ENCODE assay signal across 2 cellular contexts in the genomic region with DNA sequence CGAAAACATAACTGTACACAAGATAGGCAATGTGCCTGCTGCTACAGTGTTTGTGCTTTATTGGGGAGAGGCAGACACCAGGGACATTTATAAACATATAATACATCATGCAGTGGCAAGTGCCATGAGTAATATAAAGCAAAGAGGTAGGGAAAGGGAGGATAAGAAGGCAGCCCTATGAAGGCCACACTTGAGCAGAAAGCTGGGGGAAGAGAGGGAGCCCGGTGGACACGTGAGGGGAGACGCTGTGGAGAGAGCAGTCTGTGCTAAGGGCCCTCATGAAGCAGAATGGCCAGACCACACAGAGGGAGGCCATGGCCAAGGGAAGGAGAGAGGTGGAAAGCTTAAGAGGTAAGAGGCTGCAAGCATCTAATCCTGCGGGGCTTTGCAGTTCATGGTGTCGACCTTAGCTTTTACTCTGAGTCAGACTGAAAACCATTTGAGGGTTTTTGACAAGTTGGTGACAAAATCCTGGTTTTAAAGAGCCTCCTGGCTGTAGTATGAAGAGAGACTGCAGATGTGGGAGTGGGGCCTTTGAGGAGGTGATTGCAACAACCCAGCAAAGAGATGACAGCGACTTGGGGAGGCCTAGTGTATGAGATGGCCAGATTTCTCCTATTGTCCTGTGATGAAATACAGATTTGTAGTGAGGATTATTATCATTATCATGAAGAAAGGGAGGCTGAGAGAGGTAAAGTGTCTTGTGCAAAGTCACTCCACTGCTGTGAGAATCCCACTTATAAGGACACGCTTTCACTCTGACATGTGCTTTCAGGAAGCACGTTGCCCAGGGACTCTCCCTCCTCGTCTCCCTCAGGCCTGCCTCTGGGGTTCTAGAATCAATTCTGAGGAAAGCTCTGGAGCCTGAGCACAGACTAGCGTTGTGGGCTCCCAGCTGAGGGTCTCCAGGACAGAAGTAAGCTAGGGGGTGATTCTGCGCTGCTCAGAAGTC.
TF ChIP-seq lines count a peak whose summit lies in the region.

No MANE protein-coding gene starts in this region.

TF ChIP-seq in IMR-90, 13 proteins besides CTCF, POLR2A, EP300 and RAD21:
- TF ChIP-seq MAFK (IDR thresholded peaks at IDR 0.05; ENCODE audit: low read depth, low read length) (no peak), FOS (IDR thresholded peaks at IDR 0.05; ENCODE audit: low read depth, low read length) (no peak), RFX5 (IDR thresholded peaks at IDR 0.05; ENCODE audit: low read depth, low read length) (no peak), MXI1 (IDR thresholded peaks at IDR 0.05; ENCODE audit: borderline replicate concordance, low read depth, low read length) (no peak), CEBPB (IDR thresholded peaks at IDR 0.05; ENCODE audit: low read depth, low read length) (peak; percentile 9; the same call in 1 of the 2 replicates)

TF ChIP-seq in GM12878, 131 proteins besides CTCF, POLR2A, EP300 and RAD21:
- TF ChIP-seq NBN (IDR thresholded peaks at IDR 0.05) (no peak), FOXM1 (IDR thresholded peaks at IDR 0.05; ENCODE audit: low read depth, low read length) (no peak), ZNF24 (IDR thresholded peaks at IDR 0.05) (no peak), FOXK2 (IDR thresholded peaks at IDR 0.05) (no peak), RUNX3 (IDR thresholded peaks at IDR 0.05; ENCODE audit: low read length) (peak; percentile 15; the same call in 1 of the 2 replicates)
- TF ChIP-seq, protein P1, sequence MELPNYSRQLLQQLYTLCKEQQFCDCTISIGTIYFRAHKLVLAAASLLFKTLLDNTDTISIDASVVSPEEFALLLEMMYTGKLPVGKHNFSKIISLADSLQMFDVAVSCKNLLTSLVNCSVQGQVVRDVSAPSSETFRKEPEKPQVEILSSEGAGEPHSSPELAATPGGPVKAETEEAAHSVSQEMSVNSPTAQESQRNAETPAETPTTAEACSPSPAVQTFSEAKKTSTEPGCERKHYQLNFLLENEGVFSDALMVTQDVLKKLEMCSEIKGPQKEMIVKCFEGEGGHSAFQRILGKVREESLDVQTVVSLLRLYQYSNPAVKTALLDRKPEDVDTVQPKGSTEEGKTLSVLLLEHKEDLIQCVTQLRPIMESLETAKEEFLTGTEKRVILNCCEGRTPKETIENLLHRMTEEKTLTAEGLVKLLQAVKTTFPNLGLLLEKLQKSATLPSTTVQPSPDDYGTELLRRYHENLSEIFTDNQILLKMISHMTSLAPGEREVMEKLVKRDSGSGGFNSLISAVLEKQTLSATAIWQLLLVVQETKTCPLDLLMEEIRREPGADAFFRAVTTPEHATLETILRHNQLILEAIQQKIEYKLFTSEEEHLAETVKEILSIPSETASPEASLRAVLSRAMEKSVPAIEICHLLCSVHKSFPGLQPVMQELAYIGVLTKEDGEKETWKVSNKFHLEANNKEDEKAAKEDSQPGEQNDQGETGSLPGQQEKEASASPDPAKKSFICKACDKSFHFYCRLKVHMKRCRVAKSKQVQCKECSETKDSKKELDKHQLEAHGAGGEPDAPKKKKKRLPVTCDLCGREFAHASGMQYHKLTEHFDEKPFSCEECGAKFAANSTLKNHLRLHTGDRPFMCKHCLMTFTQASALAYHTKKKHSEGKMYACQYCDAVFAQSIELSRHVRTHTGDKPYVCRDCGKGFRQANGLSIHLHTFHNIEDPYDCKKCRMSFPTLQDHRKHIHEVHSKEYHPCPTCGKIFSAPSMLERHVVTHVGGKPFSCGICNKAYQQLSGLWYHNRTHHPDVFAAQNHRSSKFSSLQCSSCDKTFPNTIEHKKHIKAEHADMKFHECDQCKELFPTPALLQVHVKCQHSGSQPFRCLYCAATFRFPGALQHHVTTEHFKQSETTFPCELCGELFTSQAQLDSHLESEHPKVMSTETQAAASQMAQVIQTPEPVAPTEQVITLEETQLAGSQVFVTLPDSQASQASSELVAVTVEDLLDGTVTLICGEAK (IDR thresholded peaks at IDR 0.05; ENCODE audit: borderline replicate concordance) = no peak
- TF ChIP-seq, protein P2, sequence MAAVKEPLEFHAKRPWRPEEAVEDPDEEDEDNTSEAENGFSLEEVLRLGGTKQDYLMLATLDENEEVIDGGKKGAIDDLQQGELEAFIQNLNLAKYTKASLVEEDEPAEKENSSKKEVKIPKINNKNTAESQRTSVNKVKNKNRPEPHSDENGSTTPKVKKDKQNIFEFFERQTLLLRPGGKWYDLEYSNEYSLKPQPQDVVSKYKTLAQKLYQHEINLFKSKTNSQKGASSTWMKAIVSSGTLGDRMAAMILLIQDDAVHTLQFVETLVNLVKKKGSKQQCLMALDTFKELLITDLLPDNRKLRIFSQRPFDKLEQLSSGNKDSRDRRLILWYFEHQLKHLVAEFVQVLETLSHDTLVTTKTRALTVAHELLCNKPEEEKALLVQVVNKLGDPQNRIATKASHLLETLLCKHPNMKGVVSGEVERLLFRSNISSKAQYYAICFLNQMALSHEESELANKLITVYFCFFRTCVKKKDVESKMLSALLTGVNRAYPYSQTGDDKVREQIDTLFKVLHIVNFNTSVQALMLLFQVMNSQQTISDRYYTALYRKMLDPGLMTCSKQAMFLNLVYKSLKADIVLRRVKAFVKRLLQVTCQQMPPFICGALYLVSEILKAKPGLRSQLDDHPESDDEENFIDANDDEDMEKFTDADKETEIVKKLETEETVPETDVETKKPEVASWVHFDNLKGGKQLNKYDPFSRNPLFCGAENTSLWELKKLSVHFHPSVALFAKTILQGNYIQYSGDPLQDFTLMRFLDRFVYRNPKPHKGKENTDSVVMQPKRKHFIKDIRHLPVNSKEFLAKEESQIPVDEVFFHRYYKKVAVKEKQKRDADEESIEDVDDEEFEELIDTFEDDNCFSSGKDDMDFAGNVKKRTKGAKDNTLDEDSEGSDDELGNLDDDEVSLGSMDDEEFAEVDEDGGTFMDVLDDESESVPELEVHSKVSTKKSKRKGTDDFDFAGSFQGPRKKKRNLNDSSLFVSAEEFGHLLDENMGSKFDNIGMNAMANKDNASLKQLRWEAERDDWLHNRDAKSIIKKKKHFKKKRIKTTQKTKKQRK (IDR thresholded peaks at IDR 0.05; ENCODE audit: low read depth, low read length) = no peak
